27 cellular contexts compared by ENCODE assay signal in the genomic region with DNA sequence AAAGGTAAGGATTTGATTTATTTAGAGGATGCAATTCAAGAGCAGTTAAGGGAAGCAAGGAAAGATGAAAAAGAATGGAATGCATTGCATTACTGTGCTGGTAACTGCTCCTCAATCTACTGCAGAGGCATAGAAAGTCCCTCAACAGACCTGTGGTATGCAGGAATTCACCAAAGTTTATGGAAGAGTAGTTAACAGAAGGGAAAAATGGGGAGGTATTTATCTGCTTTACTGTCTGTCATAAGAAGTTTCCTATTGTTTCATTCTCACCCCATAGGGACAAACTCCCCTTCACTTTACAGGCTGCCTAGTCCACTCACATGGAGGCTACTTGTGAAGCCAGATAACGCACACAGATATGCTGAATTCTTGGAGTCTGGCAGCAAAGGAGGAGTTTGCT.
A peak's percentile ranks its signal among the peaks of the same experiment; 100 is the strongest.
DNase-seq lines count a peak whose midpoint lies in the region; ATAC-seq and TF ChIP-seq lines count a peak whose summit lies in the region.
"Had no signal": no experiment of that assay in that cellular context is flagged by ENCODE, and none has a peak within 500 bp of the region (broad histone marks: within the 10 kb centered on the region; RNA-seq: fewer than 3 reads in every experiment).

No MANE protein-coding gene starts in this region.

- no peak overlapping the region for H3K4me2 ChIP-seq in H9 (ENCODE audit: insufficient read depth, insufficient read length, low read length)
- H3K4me2 ChIP-seq: BLaER1 treated with 17β-estradiol and CSF1 and Interleukin-3, amounts not matched to agents 10 nM and 100 nM; PC-9 had no signal

- DNase-seq in H9, result no peak
- no peak for DNase-seq in WTC11 (ENCODE audit: low spot score)
- DNase-seq in endodermal cell, result peak; percentile 74
- DNase-seq in neural crest cell (ENCODE audit: low read depth, low spot score), result no peak
- DNase-seq in kidney tubule cell (ENCODE audit: low spot score), result no peak
- DNase-seq in SIG-M5 treated with dmso at 0.1 percent for 504 hours (lab: John Stamatoyannopoulos, UW; ENCODE audit: unreplicated experiment), result no peak
- DNase-seq in NCI-H2171 (lab: John Stamatoyannopoulos, UW), result no peak
- DNase-seq in activated CD4-positive, alpha-beta T cell treated with anti-CD3 and anti-CD28 coated beads, Interleukin-2, amount 50 U/mL, for 1 hour, result no peak
- DNase-seq: AML-193; CD4-positive, alpha-beta T cell; COR-L47; DMS53; GM23248; HCEC 1CT; KG1; MG63; NCI-H1105 treated with DMSO at 0.1 percent for 48 hours; NCI-H146; NCI-H1930; NCI-H2107; NCI-H446 treated with DMSO at 0.1 percent for 48 hours; NCI-H526; NCI-H82; NK-92 treated with Interleukin-12 subunit alpha and Interleukin-12 subunit beta, amount 100 ng/mL, for 24 hours; PC-9 had no signal

- H3K27me3 ChIP-seq in H9 (ENCODE audit: insufficient read depth, low read length) (no peaks in the 10 kb centered on the region), endodermal cell (ENCODE audit: control insufficient read depth, insufficient read depth, low read length, poor library complexity, severe bottlenecking) (no peaks in the 10 kb centered on the region)
- H3K27me3 ChIP-seq: BLaER1 treated with 17β-estradiol and CSF1 and Interleukin-3, amounts not matched to agents 10 nM and 100 nM; MG63 had no signal

- WGBS in H9 (ENCODE audit: extremely low coverage, insufficient read length, low lambda C conversion rate), result no CpG with 5 or more reads among the region's 1 CpG
- WGBS in endodermal cell (ENCODE audit: insufficient coverage in 1 of 2, insufficient read length in 1 of 2), 2 experiments, result 22 to 56% methylated on average over 1 of the region's 1 CpG

- H2AK5ac ChIP-seq in H9 (ENCODE audit: insufficient read length, low read length), result no peak overlapping the region

- no peaks in the 10 kb centered on the region; the same call in 1 of the 2 replicates for H3K4me1 ChIP-seq in H9 (ENCODE audit: insufficient read depth, low read length)
- no peaks in the 10 kb centered on the region for H3K4me1 ChIP-seq in endodermal cell (ENCODE audit: control insufficient read depth, insufficient read depth, low read length)
- H3K4me1 ChIP-seq: BLaER1 treated with 17β-estradiol and CSF1 and Interleukin-3, amounts not matched to agents 10 nM and 100 nM had no signal

- H4K5ac ChIP-seq in H9 (ENCODE audit: insufficient read length, low read depth, low read length), result no peak overlapping the region

- CTCF ChIA-PET in WTC11 (lab: Charles Lee), result no interaction called here

- H3K4me1 Mint-ChIP-seq in H9, result peaks cover 6% of the 10 kb centered on the region in 2 experiments
- H3K4me1 Mint-ChIP-seq in WTC11, result peaks cover 10% of the 10 kb centered on the region
- H3K4me1 Mint-ChIP-seq in endodermal cell, result peaks cover 8% of the 10 kb centered on the region
- H3K4me1 Mint-ChIP-seq in neural crest cell, result peaks cover 6% of the 10 kb centered on the region

- no peak overlapping the region for H2BK120ac ChIP-seq in H9 (ENCODE audit: low read depth, low read length, poor library complexity, severe bottlenecking)

- H3K27me3 Mint-ChIP-seq in H9 (ENCODE audit: low read depth), result no peaks in the 10 kb centered on the region
- no peaks in the 10 kb centered on the region for H3K27me3 Mint-ChIP-seq in WTC11 (ENCODE audit: low read depth)
- H3K27me3 Mint-ChIP-seq in endodermal cell (ENCODE audit: insufficient read depth), result no peaks in the 10 kb centered on the region
- no peaks in the 10 kb centered on the region for H3K27me3 Mint-ChIP-seq in neural crest cell (ENCODE audit: low read depth)
- H3K27me3 Mint-ChIP-seq: CD4-positive, alpha-beta T cell had no signal

- H3K79me1 ChIP-seq in H9 (ENCODE audit: insufficient read depth, low read depth, low read length, poor library complexity, severe bottlenecking), result no peaks in the 10 kb centered on the region

- H2BK12ac ChIP-seq in H9 (ENCODE audit: insufficient read length, low read depth, low read length), result no peak overlapping the region

- H3K14ac ChIP-seq in H9 (ENCODE audit: insufficient read depth, low read length), result no peak overlapping the region

- H3K9me3 Mint-ChIP-seq in H9 (peaks cover 14 to 17% of the 10 kb centered on the region in 2 experiments), WTC11 (peaks cover 27% of the 10 kb centered on the region), endodermal cell (peaks cover 22% of the 10 kb centered on the region), neural crest cell (peaks cover 25% of the 10 kb centered on the region)

- H3K18ac ChIP-seq in H9 (ENCODE audit: insufficient read length, low read depth, low read length), result no peak overlapping the region

- no peak overlapping the region for H2AFZ ChIP-seq in H9 (ENCODE audit: low read length)
- H2AFZ ChIP-seq: GM23248, PC-9 had no signal

- peak overlapping the region in 2 of 3 experiments; percentile 86 to 94; a peak in 4 of 7 replicates for H3K27ac Mint-ChIP-seq in H9
- peak overlapping the region; percentile 82; the same call in 1 of the 2 replicates for H3K27ac Mint-ChIP-seq in WTC11
- peak overlapping the region; percentile 67 for H3K27ac Mint-ChIP-seq in endodermal cell
- peak overlapping the region; percentile 44 for H3K27ac Mint-ChIP-seq in neural crest cell (ENCODE audit: unreplicated experiment)
- H3K27ac Mint-ChIP-seq: CD4-positive, alpha-beta T cell had no signal

- POLR2A ChIA-PET in WTC11 (lab: Charles Lee), result no interaction called here

- no peaks in the 10 kb centered on the region for H3K36me3 ChIP-seq in endodermal cell (ENCODE audit: control insufficient read depth, insufficient read depth, low read length)
- H3K36me3 ChIP-seq: BLaER1 treated with 17β-estradiol and CSF1 and Interleukin-3, amounts not matched to agents 10 nM and 100 nM; MG63 had no signal

- no peak overlapping the region for H2BK5ac ChIP-seq in H9 (ENCODE audit: insufficient read length, low read length)

- H3K4me3 Mint-ChIP-seq in H9 (no peak overlapping the region), WTC11 (no peak overlapping the region), endodermal cell (no peak overlapping the region), neural crest cell (no peak overlapping the region)
- H3K4me3 Mint-ChIP-seq: CD4-positive, alpha-beta T cell had no signal

- no peak overlapping the region for H3K56ac ChIP-seq in H9 (ENCODE audit: insufficient read length, low read depth, low read length)

- no peak overlapping the region for H3K23ac ChIP-seq in H9 (ENCODE audit: insufficient read length, low read depth, low read length)

- H3K79me2 ChIP-seq in H9 (ENCODE audit: insufficient read depth, low read length), result no peaks in the 10 kb centered on the region

- H3K36me3 Mint-ChIP-seq in H9 (ENCODE audit: insufficient read depth in 1 of 3, low read depth in 3 of 3) (peaks cover 3 to 8% (median 4%) of the 10 kb centered on the region in 3 experiments; a peak in 5 of 7 replicates), WTC11 (peaks cover 19% of the 10 kb centered on the region), endodermal cell (ENCODE audit: low read depth) (peaks cover 2% of the 10 kb centered on the region), neural crest cell (ENCODE audit: low read depth) (peaks cover 19% of the 10 kb centered on the region)

- H2BK15ac ChIP-seq in H9 (ENCODE audit: low read depth, low read length), result no peak overlapping the region

- H3K9me3 ChIP-seq in H9 (ENCODE audit: control insufficient read depth, low read depth, low read length) (no peaks in the 10 kb centered on the region), endodermal cell (ENCODE audit: control insufficient read depth, low read length) (peaks cover 29% of the 10 kb centered on the region)
- H3K9me3 ChIP-seq: MG63 had no signal

- H3K9ac ChIP-seq in H9 (ENCODE audit: extremely low read depth, insufficient read length, low read length), result no peak overlapping the region
- peak overlapping the region; percentile 8 for H3K9ac ChIP-seq in endodermal cell (ENCODE audit: extremely low read depth, low read length, poor library complexity, severe bottlenecking)
- H3K9ac ChIP-seq: BLaER1 treated with 17β-estradiol and CSF1 and Interleukin-3, amounts not matched to agents 10 nM and 100 nM; GM23248 had no signal

- ATAC-seq in WTC11, result peak; percentile 98
- ATAC-seq: Right ventricle myocardium inferior had no signal

- no peak overlapping the region for H2BK20ac ChIP-seq in H9 (ENCODE audit: low read depth, low read length, poor library complexity, severe bottlenecking)

- no peak overlapping the region for H3K4ac ChIP-seq in H9 (ENCODE audit: low read depth, low read length)

- no peak overlapping the region for H4K91ac ChIP-seq in H9 (ENCODE audit: insufficient read length, low read depth, low read length)

- TF ChIP-seq CTCF in H9 (conservative IDR thresholded peaks at IDR 0.05) (no peak), WTC11 (IDR thresholded peaks at IDR 0.05) (no peak), endodermal cell (conservative IDR thresholded peaks at IDR 0.05) (no peak), neural crest cell (conservative IDR thresholded peaks at IDR 0.05) (no peak)

- H4K8ac ChIP-seq in H9 (replicated peaks; ENCODE audit: insufficient read length, low read depth, low read length), result no peak overlapping the region

- H3T11ph ChIP-seq in H9 (ENCODE audit: low read length), result no peak overlapping the region

- H3K23me2 ChIP-seq in H9 (ENCODE audit: insufficient read length, low read depth, low read length, poor library complexity, severe bottlenecking), result no peaks in the 10 kb centered on the region

- H4K20me1 ChIP-seq in H9 (ENCODE audit: control insufficient read depth, insufficient read depth, insufficient read length), result no peaks in the 10 kb centered on the region
- H4K20me1 ChIP-seq: BLaER1 treated with 17β-estradiol and CSF1 and Interleukin-3, amounts not matched to agents 10 nM and 100 nM had no signal

- H3K27ac ChIP-seq in H9 (ENCODE audit: insufficient read length, low read depth, low read length), result no peak overlapping the region
- no peak overlapping the region for H3K27ac ChIP-seq in endodermal cell (ENCODE audit: low read depth, low read length)
- H3K27ac ChIP-seq: BLaER1 treated with 17β-estradiol and CSF1 and Interleukin-3, amounts not matched to agents 10 nM and 100 nM; GM23248; PC-9 had no signal

- no peak overlapping the region for H3K4me3 ChIP-seq in endodermal cell (ENCODE audit: low read length)
- H3K4me3 ChIP-seq: BLaER1 treated with 17β-estradiol and CSF1 and Interleukin-3, amounts not matched to agents 10 nM and 100 nM; GM23248; MG63; PC-9 had no signal
